Comparison of ENCODE assay signal across 25 cellular contexts in genomic region chr4:88908521-88908920, GRCh38.
"Had no signal": no experiment of that assay in that cellular context is flagged by ENCODE, and none has a peak within 500 bp of the region (broad histone marks: within the 10 kb centered on the region; RNA-seq: fewer than 3 reads in every experiment).

No MANE protein-coding gene starts in this region.

- H3K27ac Mint-ChIP-seq: activated CD4-positive, alpha-beta memory T cell treated with anti-CD3 and anti-CD28 coated beads, Interleukin-2, amount 10 ng/mL, durations not matched to agents 7 days and 5 days; activated CD4-positive, alpha-beta T cell treated with anti-CD3 and anti-CD28 coated beads for 36 hours; activated naive CD4-positive, alpha-beta T cell treated with anti-CD3 and anti-CD28 coated beads, Interleukin-2, amount 10 ng/mL, durations not matched to agents 7 days and 5 days; activated naive CD8-positive, alpha-beta T cell treated with anti-CD3 and anti-CD28 coated beads for 36 hours; activated T-cell treated with anti-CD3 and anti-CD28 coated beads, Interleukin-2, amount 50 U/mL, for 72 hours; activated T-helper 2 cell treated with anti-CD3 and anti-CD28 coated beads, Interferon-gamma antibody, Interleukin-2, Interleukin-4, amounts not matched to agents 10 μg/mL and 5 μg/mL and 100 μg/mL, durations not matched to agents 14 hours and 24 hours and 36 hours; T-cell had no signal

- H3K4me3 Mint-ChIP-seq: activated CD4-positive, alpha-beta memory T cell treated with anti-CD3 and anti-CD28 coated beads, Interleukin-2, amount 10 ng/mL, durations not matched to agents 7 days and 5 days; activated CD4-positive, alpha-beta T cell treated with anti-CD3 and anti-CD28 coated beads for 36 hours; activated naive CD4-positive, alpha-beta T cell treated with anti-CD3 and anti-CD28 coated beads, Interleukin-2, amount 10 ng/mL, durations not matched to agents 7 days and 5 days; activated naive CD8-positive, alpha-beta T cell treated with anti-CD3 and anti-CD28 coated beads for 36 hours; activated T-cell treated with anti-CD3 and anti-CD28 coated beads, Interleukin-2, amount 50 U/mL, for 72 hours; T-cell had no signal

- H3K36me3 Mint-ChIP-seq: activated naive CD4-positive, alpha-beta T cell treated with anti-CD3 and anti-CD28 coated beads, Interleukin-2, amount 10 ng/mL, durations not matched to agents 7 days and 5 days; activated naive CD8-positive, alpha-beta T cell treated with anti-CD3 and anti-CD28 coated beads for 36 hours; T-cell had no signal

- H3K4me3 ChIP-seq: SK-N-MC had no signal

- H3K27ac ChIP-seq: SK-N-MC, WERI-Rb-1 had no signal

- H3K4me1 Mint-ChIP-seq: activated CD4-positive, alpha-beta memory T cell treated with anti-CD3 and anti-CD28 coated beads, Interleukin-2, amount 10 ng/mL, durations not matched to agents 7 days and 5 days; activated CD4-positive, alpha-beta T cell treated with anti-CD3 and anti-CD28 coated beads for 36 hours; activated naive CD4-positive, alpha-beta T cell treated with anti-CD3 and anti-CD28 coated beads, Interleukin-2, amount 10 ng/mL, durations not matched to agents 7 days and 5 days; activated naive CD8-positive, alpha-beta T cell treated with anti-CD3 and anti-CD28 coated beads for 36 hours; T-cell had no signal

- H3K9me3 Mint-ChIP-seq: activated CD4-positive, alpha-beta memory T cell treated with anti-CD3 and anti-CD28 coated beads, Interleukin-2, amount 10 ng/mL, durations not matched to agents 7 days and 5 days; activated T-helper 2 cell treated with anti-CD3 and anti-CD28 coated beads, Interferon-gamma antibody, Interleukin-2, Interleukin-4, amounts not matched to agents 10 μg/mL and 5 μg/mL and 100 μg/mL, durations not matched to agents 14 hours and 24 hours and 36 hours had no signal

- H3K27me3 Mint-ChIP-seq: activated naive CD4-positive, alpha-beta T cell treated with anti-CD3 and anti-CD28 coated beads, Interleukin-2, amount 10 ng/mL, durations not matched to agents 7 days and 5 days had no signal

- DNase-seq: activated CD4-positive, alpha-beta memory T cell treated with anti-CD3 and anti-CD28 coated beads, Interleukin-2, amount 10 ng/mL, durations not matched to agents 7 days and 5 days; activated CD4-positive, alpha-beta T cell treated with anti-CD3 and anti-CD28 coated beads for 36 hours; activated CD4-positive, alpha-beta T cell treated with anti-CD3 and anti-CD28 coated beads, Interleukin-2, amount 50 U/mL, for 1 hour; activated gamma-delta T cell treated with Interleukin-2 at 50 U/mL for 16 hours; activated naive CD4-positive, alpha-beta T cell treated with anti-CD3 and anti-CD28 coated beads, Interleukin-2, amount 10 ng/mL, durations not matched to agents 7 days and 5 days; activated naive CD8-positive, alpha-beta T cell treated with anti-CD3 and anti-CD28 coated beads for 36 hours; activated T-cell treated with anti-CD3 and anti-CD28 coated beads, Interleukin-2, amount 50 U/mL, for 72 hours; Kasumi-1; KBM-7; NCI-H1048; NCI-H1417 treated with DMSO at 0.1 percent for 48 hours; NCI-H1694; NCI-H2029; NCI-H2107; NCI-H2171 treated with DMSO at 0.1 percent for 48 hours; NCI-H345; NCI-H510A; NCI-H69; NK-92 treated with Interleukin-12 subunit alpha and Interleukin-12 subunit beta, amount 100 ng/mL, for 24 hours; OCI-M1; RPMI8226; T-cell; WERI-Rb-1 had no signal
